In the genomic region with DNA sequence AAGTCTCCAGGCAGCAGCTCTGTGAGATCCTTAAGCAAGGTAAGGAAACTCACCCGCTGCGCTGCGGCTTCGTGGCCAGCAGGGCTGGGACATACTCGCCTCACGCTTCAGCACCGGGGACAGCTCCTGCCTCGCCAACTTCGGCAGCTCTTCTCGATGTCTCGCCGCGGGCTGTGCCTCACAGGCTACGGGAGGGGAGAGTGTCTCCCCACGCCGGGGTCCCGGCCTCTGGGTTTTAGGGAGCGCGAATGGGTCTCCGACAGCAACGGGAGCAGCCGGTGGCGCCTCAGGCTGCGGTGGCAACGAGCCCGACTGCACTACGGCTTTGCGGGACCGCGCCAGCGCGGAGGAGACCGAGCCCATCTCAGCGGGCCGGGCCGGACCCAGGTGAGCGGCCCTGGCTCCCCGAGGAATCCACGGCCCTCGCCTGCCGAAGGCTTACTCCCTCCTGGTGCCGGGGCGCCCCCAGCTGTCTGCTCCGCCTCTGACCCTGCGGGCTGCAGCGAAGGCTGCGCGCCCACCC, we compare ENCODE assay signal across 8 cellular contexts.
DNase-seq lines count a peak whose midpoint lies in the region; ATAC-seq and TF ChIP-seq lines count a peak whose summit lies in the region.

No MANE protein-coding gene starts in this region.

- TF ChIP-seq POLR2A in Peyer's patch (IDR thresholded peaks at IDR 0.05), result no peak
- no peak for TF ChIP-seq POLR2A in heart left ventricle (IDR thresholded peaks at IDR 0.05)
- TF ChIP-seq POLR2A in prostate gland (IDR thresholded peaks at IDR 0.05), result no peak

- no peaks in the 10 kb centered on the region for H3K4me1 Mint-ChIP-seq in activated naive CD4-positive, alpha-beta T cell treated with anti-CD3 and anti-CD28 coated beads, Interleukin-2, amount 10 ng/mL, durations not matched to agents 7 days and 5 days

- peak; percentile 93 for DNase-seq in ELF-1 (ENCODE audit: low read depth, low spot score)
- peak in 2 of 3 donors; percentile 46 to 60 for DNase-seq in Peyer's patch
- DNase-seq in activated naive CD4-positive, alpha-beta T cell treated with anti-CD3 and anti-CD28 coated beads, Interleukin-2, amount 10 ng/mL, durations not matched to agents 7 days and 5 days, result peak; percentile 84
- DNase-seq in heart left ventricle, result peak; percentile 56 to 88 (median 74)
- DNase-seq in prostate gland (ENCODE audit: low spot score), result peak; percentile 22

- TF ChIP-seq CTCF in Peyer's patch (IDR thresholded peaks at IDR 0.05), result peak in 2 of 6 experiments; percentile 9 to 17
- peak in 9 of 12 donors; percentile 8 to 36 (median 25) for TF ChIP-seq CTCF in heart left ventricle (IDR thresholded peaks at IDR 0.05)
- no peak for TF ChIP-seq CTCF in prostate gland (IDR thresholded peaks at IDR 0.05)

- ATAC-seq in HG03097 (IDR thresholded peaks at IDR 0.05; ENCODE audit: low FRiP score, unreplicated experiment), result peak; percentile 74
- ATAC-seq in heart left ventricle, result peak in 3 of 4 donors; percentile 81 to 93 (median 91)
- ATAC-seq in GM18868 (IDR thresholded peaks at IDR 0.05; ENCODE audit: unreplicated experiment), result no peak
- no peak for ATAC-seq in HG03135 (IDR thresholded peaks at IDR 0.05; ENCODE audit: unreplicated experiment)

- H3K9me3 ChIP-seq in Peyer's patch, result no peaks in the 10 kb centered on the region
- peaks cover 0 to 6% (median 0%) of the 10 kb centered on the region in 12 donors for H3K9me3 ChIP-seq in heart left ventricle
- no peaks in the 10 kb centered on the region for H3K9me3 ChIP-seq in prostate gland

- no peaks in the 10 kb centered on the region for H3K9me3 Mint-ChIP-seq in activated naive CD4-positive, alpha-beta T cell treated with anti-CD3 and anti-CD28 coated beads, Interleukin-2, amount 10 ng/mL, durations not matched to agents 7 days and 5 days

- no peaks in the 10 kb centered on the region for H3K36me3 ChIP-seq in Peyer's patch
- no peaks in the 10 kb centered on the region for H3K36me3 ChIP-seq in heart left ventricle
- no peaks in the 10 kb centered on the region for H3K36me3 ChIP-seq in prostate gland

- no peaks in the 10 kb centered on the region for H3K36me3 Mint-ChIP-seq in activated naive CD4-positive, alpha-beta T cell treated with anti-CD3 and anti-CD28 coated beads, Interleukin-2, amount 10 ng/mL, durations not matched to agents 7 days and 5 days

- intact Hi-C loops in heart left ventricle (cut with DNase I) (no loop called here), prostate gland (cut with DNase I) (no loop called here)

- H3K4me1 ChIP-seq in Peyer's patch (no peaks in the 10 kb centered on the region), heart left ventricle (peaks cover 0 to 9% (median 0%) of the 10 kb centered on the region in 12 donors), prostate gland (replicated peaks) (no peaks in the 10 kb centered on the region)

- H3K27ac Mint-ChIP-seq in activated naive CD4-positive, alpha-beta T cell treated with anti-CD3 and anti-CD28 coated beads, Interleukin-2, amount 10 ng/mL, durations not matched to agents 7 days and 5 days, result no peak overlapping the region

- peaks cover 28% of the 10 kb centered on the region for H3K27me3 Mint-ChIP-seq in activated naive CD4-positive, alpha-beta T cell treated with anti-CD3 and anti-CD28 coated beads, Interleukin-2, amount 10 ng/mL, durations not matched to agents 7 days and 5 days

- CTCF ChIA-PET in activated naive CD4-positive, alpha-beta T cell treated with anti-CD3 and anti-CD28 coated beads, Interleukin-2, amount 10 ng/mL, durations not matched to agents 7 days and 5 days (lab: Charles Lee), result no interaction called here

- 3 to 8% (median 4%) methylated on average over 13 to 48 of the region's 48 CpGs for WGBS in heart left ventricle, 4 donors
- WGBS in prostate gland, result 4% methylated on average over 29 of the region's 48 CpGs

- H3K4me3 ChIP-seq in Peyer's patch, result no peak overlapping the region
- peak overlapping the region in 1 of 12 donors; percentile 6 for H3K4me3 ChIP-seq in heart left ventricle
- H3K4me3 ChIP-seq in prostate gland, result no peak overlapping the region

- no peak overlapping the region for H3K4me3 Mint-ChIP-seq in activated naive CD4-positive, alpha-beta T cell treated with anti-CD3 and anti-CD28 coated beads, Interleukin-2, amount 10 ng/mL, durations not matched to agents 7 days and 5 days

- peaks cover 0 to 4% of the 10 kb centered on the region in 2 donors for H3K27me3 ChIP-seq in Peyer's patch
- H3K27me3 ChIP-seq in heart left ventricle, result peaks cover 6 to 74% (median 36%) of the 10 kb centered on the region in 9 donors
- peaks cover 7% of the 10 kb centered on the region for H3K27me3 ChIP-seq in prostate gland (replicated peaks; ENCODE audit: insufficient read depth)

- H3K27ac ChIP-seq in Peyer's patch (no peak overlapping the region), heart left ventricle (no peak overlapping the region), prostate gland (no peak overlapping the region)

Comparison
In these comparisons a context has a peak if more than half of its experiments do, and no peak if none do; other contexts are left out.
1. DNase-seq: peak in every context shown above with its lines; median percentile 93 in ELF-1; 84 in activated naive CD4-positive, alpha-beta T cell treated with anti-CD3 and anti-CD28 coated beads, Interleukin-2, amount 10 ng/mL, durations not matched to agents 7 days and 5 days; 74 in heart left ventricle; 53 in Peyer's patch; 22 in prostate gland.
2. ATAC-seq: peak in HG03097 (single experiment) and heart left ventricle (3 of 4); none in GM18868 (single experiment) and HG03135 (single experiment).
3. CTCF ChIP-seq: peak in heart left ventricle (9 of 12); none in prostate gland (0 of 4).